ENCODE assay signal across 8 cellular contexts in genomic region chr9:20684035-20684864, GRCh38. TPM values are rescaled to one million over a fixed set of nuclear protein-coding genes. Genes with fewer than 3 reads are reported as not detected.
A peak's percentile ranks its signal among the peaks of the same experiment; 100 is the strongest.
DNase-seq lines count a peak whose midpoint lies in the region; ATAC-seq and TF ChIP-seq lines count a peak whose summit lies in the region.

TSS of gene FOCAD (plus strand) at chr9:20684259. CDS start at chr9:20715354, 31,095 bp downstream.

- H3K27me3 ChIP-seq in Panc1 (ENCODE audit: control insufficient read depth, insufficient read depth, low read length) (no peaks in the 10 kb centered on the region), fibroblast of lung (ENCODE audit: control insufficient read depth, insufficient read depth, low read length) (no peaks in the 10 kb centered on the region)

- TF ChIP-seq CTCF in Panc1 (IDR thresholded peaks at IDR 0.05) (no peak), fibroblast of lung (conservative IDR thresholded peaks at IDR 0.05 in 1 of 2, IDR thresholded peaks at IDR 0.05 in 1 of 2; ENCODE audit: low read depth in 1 of 2, low read length in 2 of 2) (no peak)

- H3K4me2 ChIP-seq in fibroblast of lung (ENCODE audit: extremely low read depth, insufficient read depth, low read length), result peak within 1 kb of the TSS; percentile 94

- H3K27me3 Mint-ChIP-seq in naive thymus-derived CD8-positive, alpha-beta T cell, result no peaks in the 10 kb centered on the region

- peak within 1 kb of the TSS; percentile 53 to 94 (median 90) for H3K27ac Mint-ChIP-seq in naive thymus-derived CD8-positive, alpha-beta T cell

- peak within 1 kb of the TSS; percentile 71 for H2AFZ ChIP-seq in fibroblast of lung (ENCODE audit: low read length)

- peak within 1 kb of the TSS; percentile 88 for H3K9ac ChIP-seq in fibroblast of lung (ENCODE audit: insufficient read depth, low read length)

- no TSS peak for BruUV-seq in Panc1 (replicated peaks; lab: Mats Ljungman, UMichigan)

- POLR2A ChIA-PET in Panc1 (lab: Charles Lee), result no interaction called here
- POLR2A ChIA-PET in naive thymus-derived CD8-positive, alpha-beta T cell (lab: Charles Lee), result interaction anchor here (0.5 to 3.1 kb wide), 15 partner anchors 10 to 1556 kb away, joined by 3 to 43 read pairs (median 4); partner anchors contain the start of gene MLLT3

- intact Hi-C loops in Panc1 (cut with micrococcal nuclease; ENCODE audit: unreplicated experiment), result no loop called here

- no peaks in the 10 kb centered on the region for H3K9me3 ChIP-seq in Panc1 (ENCODE audit: control insufficient read depth, insufficient read depth, low read depth, low read length)
- no peaks in the 10 kb centered on the region for H3K9me3 ChIP-seq in fibroblast of lung (ENCODE audit: control insufficient read depth, insufficient read depth, low read depth, low read length)

- no peaks in the 10 kb centered on the region for H3K36me3 Mint-ChIP-seq in naive thymus-derived CD8-positive, alpha-beta T cell

- H3K4me3 Mint-ChIP-seq in naive thymus-derived CD8-positive, alpha-beta T cell, result peak within 1 kb of the TSS; percentile 83 to 97 (median 92)

- H3K4me1 Mint-ChIP-seq in naive thymus-derived CD8-positive, alpha-beta T cell, result peaks cover 14 to 27% (median 19%) of the 10 kb centered on the region in 4 donors

- no peaks in the 10 kb centered on the region for H4K20me1 ChIP-seq in fibroblast of lung (ENCODE audit: control insufficient read depth, extremely low read depth, insufficient read depth, low read length)

- DNase-seq in DMS153 (lab: John Stamatoyannopoulos, UW) (peak; percentile 95), Panc1 (ENCODE audit: low read depth, low spot score) (no peak), fibroblast of lung (ENCODE audit: low read depth in 2 of 2) (peak; percentile 92 to 95)
- peak; percentile 88 to 96 for DNase-seq in activated T-helper 1 cell treated with anti-CD3 and anti-CD28 coated beads, Interleukin-2, amount 50 U/mL, for 16 hours (ENCODE audit: low read depth in 1 of 2, low spot score in 1 of 2)
- DNase-seq in naive thymus-derived CD8-positive, alpha-beta T cell, result peak; percentile 91 to 97 (median 96)
- DNase-seq in stimulated activated naive CD4-positive, alpha-beta T cell (lab: John Stamatoyannopoulos, UW), result peak; percentile 92 to 96 (median 93)

- CTCF ChIA-PET in Panc1 (lab: Charles Lee), result no interaction called here

- peaks cover 31% of the 10 kb centered on the region for H3K79me2 ChIP-seq in fibroblast of lung (ENCODE audit: control insufficient read depth, insufficient read depth, low read length)

- in situ Hi-C loops in Panc1 (cut with HindIII; ENCODE audit: low pct_unique_long_range_greater_than_20kb, low sequenced_read_pairs), result no loop called here

- H3K4me1 ChIP-seq in Panc1 (ENCODE audit: control insufficient read depth, insufficient read depth, low read length) (no peaks in the 10 kb centered on the region), fibroblast of lung (ENCODE audit: control insufficient read depth, extremely low read depth, insufficient read depth, low read length) (no peaks in the 10 kb centered on the region)

- peak; percentile 18; the same call in 1 of the 2 replicates for TF ChIP-seq EP300 in Ishikawa (IDR thresholded peaks at IDR 0.05; ENCODE audit: borderline replicate concordance)

- H3K36me3 ChIP-seq in Panc1 (ENCODE audit: control insufficient read depth, insufficient read depth, low read length), result peaks cover 3% of the 10 kb centered on the region; the same call in 1 of the 2 replicates
- no peaks in the 10 kb centered on the region for H3K36me3 ChIP-seq in fibroblast of lung (ENCODE audit: control insufficient read depth, insufficient read depth, low read length)

- TF ChIP-seq RAD21 in Ishikawa (IDR thresholded peaks at IDR 0.05; ENCODE audit: low read depth), result no peak

- no peaks in the 10 kb centered on the region for H3K9me3 Mint-ChIP-seq in naive thymus-derived CD8-positive, alpha-beta T cell

- peak within 1 kb of the TSS; percentile 44; the same call in 1 of the 2 replicates for H3K27ac ChIP-seq in Panc1 (ENCODE audit: low read length)
- peak within 1 kb of the TSS; percentile 90 for H3K27ac ChIP-seq in fibroblast of lung (ENCODE audit: insufficient read depth, low read length)

- ATAC-seq in GM21576 (IDR thresholded peaks at IDR 0.05; ENCODE audit: unreplicated experiment) (peak; percentile 98), Panc1 (peak; percentile 100)
- ATAC-seq in naive thymus-derived CD8-positive, alpha-beta T cell, result peak; percentile 97 to 98

- peak within 1 kb of the TSS; percentile 59 to 63 for H3K4me3 ChIP-seq in Panc1 (ENCODE audit: low read depth in 2 of 2, low read length in 2 of 2)
- H3K4me3 ChIP-seq in fibroblast of lung (replicated peaks in 1 of 4; ENCODE audit: control extremely low read depth in 1 of 4, insufficient read depth in 1 of 4, low read depth in 3 of 4, low read length in 4 of 4), result peak within 1 kb of the TSS; percentile 80 to 84 (median 81)

TF ChIP-seq in Ishikawa, 13 proteins besides CTCF, POLR2A, EP300 and RAD21:
- TF ChIP-seq NFIC (IDR thresholded peaks at IDR 0.05) (0 out of 2 replicates have a peak, but pooled peaks have one; percentile 8), TCF12 (IDR thresholded peaks at IDR 0.05; ENCODE audit: low read depth) (no peak), MAX (IDR thresholded peaks at IDR 0.05) (peak; percentile 56), TAF1 (IDR thresholded peaks at IDR 0.05; ENCODE audit: low read depth) (peak; percentile 84; the same call in 1 of the 2 replicates), EGR1 (IDR thresholded peaks at IDR 0.05) (peak; percentile 97)

RNA-seq across cellular contexts. Expression of gene FOCAD, which starts in this region (rescaled TPM):
- total RNA-seq in Panc1 (2021; ENCODE audit: unreplicated experiment) (9.8 TPM), fibroblast of lung (67.3 and 145 TPM in 2 replicates)
- 5.1 TPM for polyA plus RNA-seq in Panc1 (2012; ENCODE audit: insufficient read length)
- 40.3 and 46.8 TPM in 2 replicates for polyA plus RNA-seq in fibroblast of lung
- polyA plus RNA-seq in fibroblast of lung (2012), result 29.3 and 35.0 TPM in 2 replicates
- polyA minus RNA-seq in fibroblast of lung (ENCODE audit: low replicate concordance), result 61.9 and 107 TPM in 2 replicates
- total RNA-seq in naive thymus-derived CD8-positive, alpha-beta T cell, result 10 to 100 TPM; 16.0 to 16.1 TPM
- polyA plus RNA-seq in naive thymus-derived CD8-positive, alpha-beta T cell, result 10 to 100 TPM; 12.5 to 15.3 (median 14.9) TPM
